Comparison of ENCODE assay signal across 9 cellular contexts in the genomic region with DNA sequence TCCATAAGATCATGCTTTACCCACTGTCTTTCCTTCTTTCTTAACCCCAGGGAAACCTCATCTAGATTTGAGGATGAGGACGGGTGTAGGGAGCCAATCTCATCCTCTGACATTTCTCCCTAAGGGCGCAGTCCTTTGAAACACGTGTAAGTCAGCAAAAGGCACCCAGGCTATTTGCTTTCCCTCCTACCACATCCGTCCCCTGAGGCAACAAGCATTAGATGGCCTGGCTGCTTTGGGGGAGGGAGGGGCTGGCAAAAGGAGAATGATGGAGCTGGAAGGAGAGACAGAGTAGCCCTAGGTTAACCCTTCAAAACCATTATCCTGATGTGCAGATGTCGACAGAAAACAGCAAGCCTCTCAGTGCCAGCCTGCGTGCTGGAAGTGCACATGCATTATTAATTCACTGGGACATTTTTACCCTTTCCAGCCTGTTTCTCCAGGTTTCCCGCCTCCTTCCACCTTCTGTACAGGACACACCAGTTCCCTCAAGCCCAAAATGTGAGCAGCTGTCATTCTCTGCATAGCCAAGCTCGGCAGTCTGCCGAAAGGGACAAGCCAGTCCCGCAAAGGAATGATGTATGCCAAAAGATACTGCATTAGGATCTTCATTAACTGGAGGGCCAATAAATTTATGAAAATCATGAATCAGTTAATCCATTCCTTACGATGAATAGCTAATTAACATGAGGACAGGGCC.
DNase-seq lines count a peak whose midpoint lies in the region; ATAC-seq, FAIRE-seq and TF ChIP-seq lines count a peak whose summit lies in the region.
"Had no signal": no experiment of that assay in that cellular context is flagged by ENCODE, and none has a peak within 500 bp of the region (broad histone marks: within the 10 kb centered on the region; RNA-seq: fewer than 3 reads in every experiment).

No MANE protein-coding gene starts in this region.

- DNase-seq in GM12891 (ENCODE audit: insufficient read length, low spot score) (no peak), RPMI8226 (peak; percentile 66), glutamatergic neuron (peak; percentile 66), DMS79 (lab: John Stamatoyannopoulos, UW) (no peak), NCI-H2227 (lab: John Stamatoyannopoulos, UW; ENCODE audit: unreplicated experiment) (no peak)
- DNase-seq: thyroid gland had no signal

- ATAC-seq in GM21526 (IDR thresholded peaks at IDR 0.05; ENCODE audit: low FRiP score, unreplicated experiment) (no peak), GM19351 (IDR thresholded peaks at IDR 0.05; ENCODE audit: unreplicated experiment) (no peak)

- H3K36me3 Mint-ChIP-seq in glutamatergic neuron (ENCODE audit: unreplicated experiment), result no peaks in the 10 kb centered on the region

- H3K9me3 Mint-ChIP-seq in glutamatergic neuron (ENCODE audit: unreplicated experiment), result peaks cover 12% of the 10 kb centered on the region

- H3K4me2 ChIP-seq in BLaER1, result peak overlapping the region; percentile 93

- no peak for TF ChIP-seq POLR2A in GM12891 (IDR thresholded peaks at IDR 0.05; ENCODE audit: low read depth, low read length)

- peaks cover 9% of the 10 kb centered on the region for H3K27me3 Mint-ChIP-seq in glutamatergic neuron (ENCODE audit: unreplicated experiment)

- H4K20me1 ChIP-seq in BLaER1, result no peaks in the 10 kb centered on the region

- H3K4me1 Mint-ChIP-seq in glutamatergic neuron (ENCODE audit: low read depth, unreplicated experiment), result peaks cover 16% of the 10 kb centered on the region

- peaks cover 76% of the 10 kb centered on the region for H3K4me1 ChIP-seq in BLaER1

- H3K27me3 ChIP-seq in BLaER1, result no peaks in the 10 kb centered on the region
- H3K27me3 ChIP-seq: thyroid gland had no signal

- peak overlapping the region; percentile 54 for H3K4me3 ChIP-seq in BLaER1
- H3K4me3 ChIP-seq: thyroid gland had no signal

- H3K27ac ChIP-seq in BLaER1, result peak overlapping the region; percentile 77
- H3K27ac ChIP-seq: thyroid gland had no signal

- peaks cover under 1% of the 10 kb centered on the region; the same call in 1 of the 2 replicates for H3K9me3 ChIP-seq in BLaER1
- H3K9me3 ChIP-seq: thyroid gland had no signal

- H3K4me3 Mint-ChIP-seq in glutamatergic neuron (ENCODE audit: unreplicated experiment), result peak overlapping the region; percentile 50

- peak overlapping the region; percentile 59 for H3K27ac Mint-ChIP-seq in glutamatergic neuron (ENCODE audit: unreplicated experiment)

- no peaks in the 10 kb centered on the region for H3K36me3 ChIP-seq in BLaER1
- H3K36me3 ChIP-seq: thyroid gland had no signal

- FAIRE-seq in GM12891 (lab: Jason Lieb, UNC), result peak; percentile 40

- TF ChIP-seq CTCF in glutamatergic neuron (IDR thresholded peaks at IDR 0.05; ENCODE audit: partially characterized antibody, unreplicated experiment), result no peak

- H3K9ac ChIP-seq in BLaER1, result peak overlapping the region; percentile 48; the same call in 1 of the 2 replicates

TF ChIP-seq in GM12891, 5 proteins besides CTCF, POLR2A, EP300 and RAD21:
- TF ChIP-seq POLR2AphosphoS5 (IDR thresholded peaks at IDR 0.05; ENCODE audit: low read depth, low read length) (no peak), SPI1 (IDR thresholded peaks at IDR 0.05; ENCODE audit: low read depth, low read length) (no peak), PAX5 (IDR thresholded peaks at IDR 0.05; ENCODE audit: insufficient read depth, low read length, severe bottlenecking) (no peak), POU2F2 (IDR thresholded peaks at IDR 0.05; ENCODE audit: low read depth, low read length) (no peak), TAF1 (IDR thresholded peaks at IDR 0.05; ENCODE audit: low read depth, low read length) (no peak)

Comparison
In these comparisons a context has a peak if more than half of its experiments do, and no peak if none do; other contexts are left out.
1. DNase-seq: peak in RPMI8226 (single experiment) and glutamatergic neuron (single experiment); none in GM12891 (single experiment), DMS79 (single experiment) and NCI-H2227 (single experiment).